ENCODE assay signal across 19 cellular contexts in the genomic region with DNA sequence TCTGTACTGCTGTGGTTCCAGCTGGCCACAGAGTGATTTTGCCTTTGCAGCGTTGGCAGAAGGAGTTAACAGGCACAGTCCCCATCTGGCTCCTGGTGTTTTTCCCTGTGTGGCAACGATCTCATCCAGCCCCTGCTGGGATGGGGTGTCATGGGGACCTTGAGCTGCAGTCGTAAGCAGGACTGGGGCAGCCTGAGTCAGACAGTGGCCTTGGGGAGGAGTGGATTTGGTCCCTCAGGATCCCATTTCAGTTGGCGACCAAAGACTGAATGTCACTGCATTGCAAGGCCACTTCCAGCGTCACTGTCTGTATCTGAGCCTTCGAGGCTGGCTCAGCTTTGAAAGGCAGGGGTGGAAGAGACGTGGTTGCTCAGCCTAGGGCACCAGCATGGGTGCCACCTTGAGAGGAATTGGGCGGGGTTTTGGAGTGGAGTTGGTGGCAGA. TPM values are rescaled to one million over a fixed set of nuclear protein-coding genes. Genes with fewer than 3 reads are reported as not detected.
A peak's percentile ranks its signal among the peaks of the same experiment; 100 is the strongest.
DNase-seq lines count a peak whose midpoint lies in the region; ATAC-seq and TF ChIP-seq lines count a peak whose summit lies in the region.
"Had no signal": no experiment of that assay in that cellular context is flagged by ENCODE, and none has a peak within 500 bp of the region (broad histone marks: within the 10 kb centered on the region; RNA-seq: fewer than 3 reads in every experiment).

No MANE protein-coding gene starts in this region.

- peaks cover 41% of the 10 kb centered on the region for H3K36me3 Mint-ChIP-seq in nephron progenitor cell (ENCODE audit: low read depth)
- peaks cover 13% of the 10 kb centered on the region for H3K36me3 Mint-ChIP-seq in activated CD8-positive, alpha-beta memory T cell treated with anti-CD3 and anti-CD28 coated beads, Interleukin-2, amount 10 ng/mL, durations not matched to agents 7 days and 5 days

- ATAC-seq in esophagus mucosa, result peak; percentile 27
- ATAC-seq in activated CD8-positive, alpha-beta memory T cell treated with anti-CD3 and anti-CD28 coated beads, Interleukin-2, amount 10 ng/mL, durations not matched to agents 7 days and 5 days, result no peak
- ATAC-seq: activated CD8-positive, alpha-beta T cell treated with anti-CD3 and anti-CD28 coated beads for 36 hours; activated T-helper 17 cell treated with anti-CD3 and anti-CD28 coated beads, Interleukin-2, amount 50 U/mL, for 72 hours; stimulated activated effector memory CD8-positive, alpha-beta T cell treated with anti-CD3 and anti-CD28 coated beads, Interleukin-12 subunit alpha, Interleukin-12 subunit beta, amount 100 ng/mL, for 72 hours had no signal

- H3K4me1 ChIP-seq in transverse colon, result peaks cover 0 to 19% (median 14%) of the 10 kb centered on the region in 4 donors

- no peak for TF ChIP-seq POLR2A in transverse colon (IDR thresholded peaks at IDR 0.05)

- intact Hi-C loops in transverse colon (cut with DNase I; ENCODE audit: low total_unique reads), result no loop called here

- in situ Hi-C loops in transverse colon (cut with MboI; ENCODE audit: low pct_ligation_motif_present in 1 of 4, low pct_unique_long_range_greater_than_20kb in 1 of 4, low sequenced_read_pairs in 3 of 4), result no loop called here

- H3K4me3 Mint-ChIP-seq in nephron progenitor cell, result no peak overlapping the region
- H3K4me3 Mint-ChIP-seq in activated CD8-positive, alpha-beta memory T cell treated with anti-CD3 and anti-CD28 coated beads, Interleukin-2, amount 10 ng/mL, durations not matched to agents 7 days and 5 days, result no peak overlapping the region
- H3K4me3 Mint-ChIP-seq: activated CD8-positive, alpha-beta T cell treated with anti-CD3 and anti-CD28 coated beads for 36 hours; activated T-helper 17 cell treated with anti-CD3 and anti-CD28 coated beads, Interleukin-2, amount 50 U/mL, for 72 hours; stimulated activated effector memory CD8-positive, alpha-beta T cell treated with anti-CD3 and anti-CD28 coated beads, Interleukin-12 subunit alpha, Interleukin-12 subunit beta, amount 100 ng/mL, for 72 hours had no signal

- peaks cover 10% of the 10 kb centered on the region for H3K9me3 Mint-ChIP-seq in nephron progenitor cell
- H3K9me3 Mint-ChIP-seq in activated CD8-positive, alpha-beta memory T cell treated with anti-CD3 and anti-CD28 coated beads, Interleukin-2, amount 10 ng/mL, durations not matched to agents 7 days and 5 days (ENCODE audit: low read depth), result no peaks in the 10 kb centered on the region
- H3K9me3 Mint-ChIP-seq: activated CD8-positive, alpha-beta T cell treated with anti-CD3 and anti-CD28 coated beads for 36 hours; activated T-helper 17 cell treated with anti-CD3 and anti-CD28 coated beads, Interleukin-2, amount 50 U/mL, for 72 hours; stimulated activated effector memory CD8-positive, alpha-beta T cell treated with anti-CD3 and anti-CD28 coated beads, Interleukin-12 subunit alpha, Interleukin-12 subunit beta, amount 100 ng/mL, for 72 hours had no signal

- peaks cover 0 to 4% (median 0%) of the 10 kb centered on the region in 4 donors for H3K36me3 ChIP-seq in transverse colon

- peak overlapping the region; percentile 32 to 50 (median 43) for H3K27ac ChIP-seq in transverse colon
- H3K27ac ChIP-seq: GM23248, SJCRH30 had no signal

- CTCF ChIA-PET in activated CD8-positive, alpha-beta memory T cell treated with anti-CD3 and anti-CD28 coated beads, Interleukin-2, amount 10 ng/mL, durations not matched to agents 7 days and 5 days (lab: Charles Lee), result no interaction called here

- DNase-seq in NCI-H2196 (lab: John Stamatoyannopoulos, UW; ENCODE audit: unreplicated experiment), result peak; percentile 8
- no peak for DNase-seq in NCI-H2196 treated with DMSO at 0.1 percent for 48 hours (lab: John Stamatoyannopoulos, UW; ENCODE audit: unreplicated experiment)
- DNase-seq in nephron progenitor cell, result no peak
- DNase-seq in transverse colon, result no peak
- DNase-seq in activated CD8-positive, alpha-beta memory T cell treated with anti-CD3 and anti-CD28 coated beads, Interleukin-2, amount 10 ng/mL, durations not matched to agents 7 days and 5 days, result no peak
- no peak for DNase-seq in NCI-H526 (lab: John Stamatoyannopoulos, UW)
- DNase-seq in activated CD4-positive, alpha-beta T cell treated with anti-CD3 and anti-CD28 coated beads, Interleukin-2, amount 50 U/mL, for 48 hours, result no peak
- DNase-seq: activated CD8-positive, alpha-beta T cell treated with anti-CD3 and anti-CD28 coated beads for 36 hours; COR-L47; GM23248; islet precursor cell; KG1; NCI-H1417; SJCRH30; stimulated activated CD4-positive, alpha-beta T cell treated with anti-CD3 and anti-CD28 coated beads, Interleukin-4, amount 100 ng/mL, for 4 hours; T1000 had no signal

- TF ChIP-seq CTCF in nephron progenitor cell (IDR thresholded peaks at IDR 0.05), result no peak
- no peak for TF ChIP-seq CTCF in transverse colon (IDR thresholded peaks at IDR 0.05)

- H3K27ac Mint-ChIP-seq in nephron progenitor cell, result peak overlapping the region; percentile 91
- H3K27ac Mint-ChIP-seq in activated CD8-positive, alpha-beta memory T cell treated with anti-CD3 and anti-CD28 coated beads, Interleukin-2, amount 10 ng/mL, durations not matched to agents 7 days and 5 days, result no peak overlapping the region
- H3K27ac Mint-ChIP-seq: activated CD8-positive, alpha-beta T cell treated with anti-CD3 and anti-CD28 coated beads for 36 hours; activated T-helper 17 cell treated with anti-CD3 and anti-CD28 coated beads, Interleukin-2, amount 50 U/mL, for 72 hours; stimulated activated effector memory CD8-positive, alpha-beta T cell treated with anti-CD3 and anti-CD28 coated beads, Interleukin-12 subunit alpha, Interleukin-12 subunit beta, amount 100 ng/mL, for 72 hours had no signal

- H3K27me3 Mint-ChIP-seq in nephron progenitor cell (ENCODE audit: low read depth, poor library complexity), result peaks cover 3% of the 10 kb centered on the region
- no peaks in the 10 kb centered on the region for H3K27me3 Mint-ChIP-seq in activated CD8-positive, alpha-beta memory T cell treated with anti-CD3 and anti-CD28 coated beads, Interleukin-2, amount 10 ng/mL, durations not matched to agents 7 days and 5 days
- H3K27me3 Mint-ChIP-seq: activated CD8-positive, alpha-beta T cell treated with anti-CD3 and anti-CD28 coated beads for 36 hours; activated T-helper 17 cell treated with anti-CD3 and anti-CD28 coated beads, Interleukin-2, amount 50 U/mL, for 72 hours had no signal

- 72% methylated on average over 8 of the region's 8 CpGs; no CpG with 5 or more reads in 1 of the 2 donors for WGBS in transverse colon (ENCODE audit: low coverage in 1 of 2), 2 donors

- H3K4me1 Mint-ChIP-seq in nephron progenitor cell, result peaks cover 15% of the 10 kb centered on the region
- no peaks in the 10 kb centered on the region for H3K4me1 Mint-ChIP-seq in activated CD8-positive, alpha-beta memory T cell treated with anti-CD3 and anti-CD28 coated beads, Interleukin-2, amount 10 ng/mL, durations not matched to agents 7 days and 5 days

- H3K4me3 ChIP-seq in transverse colon, result no peak overlapping the region
- H3K4me3 ChIP-seq: GM23248, SJCRH30 had no signal

- TF ChIP-seq EP300 in transverse colon (IDR thresholded peaks at IDR 0.05; ENCODE audit: low read depth), result no peak

- H3K9me3 ChIP-seq in transverse colon, result no peaks in the 10 kb centered on the region
- H3K9me3 ChIP-seq: SJCRH30 had no signal

- no peaks in the 10 kb centered on the region for H3K27me3 ChIP-seq in transverse colon
- H3K27me3 ChIP-seq: SJCRH30 had no signal

RNA-seq across cellular contexts. Expression of a gene that starts 11.9 kb away (rescaled TPM):
- total RNA-seq in esophagus mucosa, result 36.2 TPM
- total RNA-seq in transverse colon, result 100 to 1,000 TPM; 128 to 708 (median 280) TPM
- 100 to 1,000 TPM in 1 of 2 experiments, 10 to 100 TPM in 1; 83.7 to 106 TPM for total RNA-seq in activated CD8-positive, alpha-beta memory T cell treated with anti-CD3 and anti-CD28 coated beads, Interleukin-2, amount 10 ng/mL, durations not matched to agents 7 days and 5 days

RNA-seq across cellular contexts. Expression of a gene that starts 47.0 kb away (rescaled TPM):
- total RNA-seq in esophagus mucosa (13.9 TPM), transverse colon (100 to 1,000 TPM in 1 of 4 donors, 10 to 100 TPM in 3; 16.5 to 128 (median 24.8) TPM)
- 1 to 10 TPM; 2.3 to 4.5 TPM for total RNA-seq in activated CD8-positive, alpha-beta memory T cell treated with anti-CD3 and anti-CD28 coated beads, Interleukin-2, amount 10 ng/mL, durations not matched to agents 7 days and 5 days

RNA-seq across cellular contexts. Expression of a gene that starts 48.0 kb away (rescaled TPM):
- total RNA-seq in esophagus mucosa (23.2 TPM), transverse colon (100 to 1,000 TPM in 1 of 4 donors, 10 to 100 TPM in 3; 36.6 to 105 (median 61.2) TPM)
- total RNA-seq in activated CD8-positive, alpha-beta memory T cell treated with anti-CD3 and anti-CD28 coated beads, Interleukin-2, amount 10 ng/mL, durations not matched to agents 7 days and 5 days, result 10 to 100 TPM; 92.0 to 97.7 TPM

RNA-seq across cellular contexts. Expression of a gene that starts 57.2 kb away (rescaled TPM):
- total RNA-seq in esophagus mucosa (82.1 TPM), transverse colon (1,000 to 10,000 TPM in 1 of 4 donors, 100 to 1,000 TPM in 3; 326 to 1,573 (median 641) TPM)
- 10 to 100 TPM; 15.7 to 30.5 TPM for total RNA-seq in activated CD8-positive, alpha-beta memory T cell treated with anti-CD3 and anti-CD28 coated beads, Interleukin-2, amount 10 ng/mL, durations not matched to agents 7 days and 5 days
- total RNA-seq: GM23248, SJCRH30 had no signal
